ENCODE assay signal across 1 cellular context in the genomic region with DNA sequence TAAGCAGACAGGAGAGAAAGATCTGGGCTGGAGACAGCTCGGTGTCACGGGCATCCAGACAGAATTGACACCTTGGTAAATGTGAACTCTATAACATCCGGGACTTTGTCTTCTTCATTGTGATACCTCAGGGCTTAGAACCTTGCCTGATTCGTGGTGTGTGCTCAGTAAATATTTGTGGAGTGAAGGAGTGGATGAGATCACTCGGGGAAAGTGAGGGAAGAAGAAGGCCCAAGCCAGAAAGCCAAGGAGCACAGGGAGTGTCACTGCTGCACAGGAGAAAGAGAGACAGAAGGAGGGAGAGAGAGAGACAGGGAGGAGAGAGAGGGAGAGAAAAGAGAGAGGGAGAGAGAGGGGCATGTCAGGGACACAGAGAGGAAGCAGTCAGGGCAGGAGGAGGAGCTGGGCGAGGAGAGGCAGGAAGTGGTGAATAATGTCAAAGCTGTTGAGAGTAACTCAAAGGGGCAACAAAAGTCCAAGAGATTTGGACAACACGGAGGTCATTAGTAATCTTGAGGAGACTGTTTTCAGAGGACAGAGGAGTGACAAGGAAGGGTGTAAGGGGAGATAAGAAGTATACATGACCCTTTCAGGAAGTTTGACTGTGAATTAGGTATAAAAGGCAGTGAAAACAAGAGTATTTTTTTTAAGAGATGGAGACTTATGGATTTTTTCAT.
TF ChIP-seq lines count a peak whose summit lies in the region.

No MANE protein-coding gene starts in this region.

TF ChIP-seq in HCT116, 20 proteins besides CTCF, POLR2A, EP300 and RAD21 (continued from another document):
- TF ChIP-seq REST (IDR thresholded peaks at IDR 0.05; ENCODE audit: low read depth): no peak
- TF ChIP-seq FOSL1 (IDR thresholded peaks at IDR 0.05; ENCODE audit: low read depth): no peak
- TF ChIP-seq JUND (IDR thresholded peaks at IDR 0.05): no peak
